8 cellular contexts compared by ENCODE assay signal in the genomic region with DNA sequence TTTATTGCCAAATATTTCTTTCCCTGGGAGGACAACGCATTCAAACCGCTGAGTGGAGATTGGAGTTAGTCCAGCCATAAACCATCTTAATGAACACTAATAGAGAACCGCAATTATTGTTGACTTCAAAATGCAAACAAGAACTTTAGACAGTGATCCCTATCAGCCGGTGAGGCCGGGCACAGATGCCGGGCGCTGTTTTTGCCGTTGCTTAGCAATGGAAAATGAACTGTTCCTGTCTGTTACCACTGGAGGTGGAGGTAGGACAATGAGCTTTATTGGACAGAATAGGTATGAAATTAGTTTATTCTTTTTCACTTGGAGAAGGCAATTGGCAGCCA.
A peak's percentile ranks its signal among the peaks of the same experiment; 100 is the strongest.
DNase-seq lines count a peak whose midpoint lies in the region; ATAC-seq, FAIRE-seq and TF ChIP-seq lines count a peak whose summit lies in the region.

No MANE protein-coding gene starts in this region.

- H2AFZ ChIP-seq in endothelial cell of umbilical vein (ENCODE audit: low read depth, low read length) (peak overlapping the region; percentile 86), trophoblast cell (ENCODE audit: insufficient read depth, low read length, poor library complexity) (no peak overlapping the region)

- H2AK5ac ChIP-seq in trophoblast cell (ENCODE audit: low read length): no peak overlapping the region

- no peaks in the 10 kb centered on the region for H3K9me3 ChIP-seq in endothelial cell of umbilical vein (replicated peaks; ENCODE audit: control insufficient read depth, insufficient read depth, low read length)
- H3K9me3 ChIP-seq in trophoblast cell (ENCODE audit: insufficient read depth, low read depth, low read length): no peaks in the 10 kb centered on the region

- no peak overlapping the region for H3K18ac ChIP-seq in trophoblast cell (ENCODE audit: low read length)

- H4K8ac ChIP-seq in trophoblast cell (ENCODE audit: low read depth, low read length): peak overlapping the region; percentile 63

- no peak for FAIRE-seq in endothelial cell of umbilical vein (lab: Jason Lieb, UNC)

- H3K14ac ChIP-seq in trophoblast cell (ENCODE audit: low read length): peak overlapping the region; percentile 87

- H3K4me2 ChIP-seq in endothelial cell of umbilical vein (ENCODE audit: insufficient read depth, low read length) (peak overlapping the region; percentile 57), trophoblast cell (ENCODE audit: low read length) (peak overlapping the region; percentile 84)

- no peak overlapping the region for H3K23ac ChIP-seq in trophoblast cell (ENCODE audit: low read length)

- CTCF ChIA-PET in endothelial cell of umbilical vein (lab: Charles Lee): interaction anchor here (0.7 to 3.9 kb wide), 56 partner anchors 8 to 1195 kb away, joined by 3 to 49 read pairs (median 4); a partner anchor contains a TSS

- dilution Hi-C loops in endothelial cell of umbilical vein (cut with MboI; ENCODE audit: extremely low pct_ligation_motif_present, low sequenced_read_pairs): no loop called here

- H4K91ac ChIP-seq in trophoblast cell (ENCODE audit: low read depth, low read length): peak overlapping the region; percentile 96

- TF ChIP-seq POLR2A in endothelial cell of umbilical vein (IDR thresholded peaks at IDR 0.05; ENCODE audit: low read depth, low read length): no peak

- H2BK5ac ChIP-seq in trophoblast cell (ENCODE audit: low read depth, low read length, poor library complexity): peak overlapping the region; percentile 86

- peak overlapping the region; percentile 97 for H2BK120ac ChIP-seq in trophoblast cell (ENCODE audit: insufficient read depth, low read length, poor library complexity)

- intact Hi-C loops in endothelial cell of umbilical vein (cut with micrococcal nuclease): loop anchor here (2.0 to 10.0 kb wide), 7 partner anchors 96 to 1196 kb away; no protein-coding TSS in a partner anchor

- H3K4me3 ChIP-seq in endothelial cell of umbilical vein (replicated peaks in 1 of 3; ENCODE audit: insufficient read depth in 1 of 3, low read depth in 1 of 3, low read length in 3 of 3): peak overlapping the region in 2 of 3 experiments; percentile 34 to 49
- H3K4me3 ChIP-seq in trophoblast cell (ENCODE audit: low read depth, low read length): no peak overlapping the region

- H3K36me3 ChIP-seq in endothelial cell of umbilical vein (ENCODE audit: control insufficient read depth in 2 of 2, extremely low read depth in 1 of 2, insufficient read depth in 2 of 2, low read length in 2 of 2): no peaks in the 10 kb centered on the region
- no peaks in the 10 kb centered on the region for H3K36me3 ChIP-seq in trophoblast cell (ENCODE audit: control insufficient read depth in 1 of 2, insufficient read depth in 2 of 2, low read length in 2 of 2)

- no peaks in the 10 kb centered on the region for H4K20me1 ChIP-seq in endothelial cell of umbilical vein (replicated peaks; ENCODE audit: control insufficient read depth, extremely low read depth, insufficient read depth, low read length)

- POLR2A ChIA-PET in endothelial cell of umbilical vein (lab: Charles Lee): no interaction called here

- no CpG with 5 or more reads among the region's 8 CpGs for WGBS in trophoblast cell (ENCODE audit: extremely low coverage, insufficient coverage, insufficient read length)

- H2BK12ac ChIP-seq in trophoblast cell (ENCODE audit: low read length): peak overlapping the region; percentile 91

- peak overlapping the region; percentile 83 for H3K27ac ChIP-seq in endothelial cell of umbilical vein (ENCODE audit: insufficient read depth, low read depth, low read length)
- peak overlapping the region; percentile 84 for H3K27ac ChIP-seq in trophoblast cell (ENCODE audit: low read depth, low read length)

- no peaks in the 10 kb centered on the region for H3K9me1 ChIP-seq in endothelial cell of umbilical vein (replicated peaks; ENCODE audit: control insufficient read depth, extremely low read depth, insufficient read depth, low read length)

- DNase-seq in DMS153 treated with DMSO at 0.1 percent for 48 hours (lab: John Stamatoyannopoulos, UW; ENCODE audit: unreplicated experiment): peak; percentile 80
- DNase-seq in NCI-H526 treated with DMSO at 0.1 percent for 48 hours (lab: John Stamatoyannopoulos, UW): peak; percentile 55
- DNase-seq in endothelial cell of umbilical vein (ENCODE audit: low read depth, low spot score): no peak
- DNase-seq in trophoblast cell: peak; percentile 30 to 66
- no peak for DNase-seq in cerebellum (ENCODE audit: low spot score)
- DNase-seq in T-helper 2 cell: no peak

- H4K12ac ChIP-seq in trophoblast cell (ENCODE audit: low read depth, low read length): no peak overlapping the region

- TF ChIP-seq CTCF in endothelial cell of umbilical vein (IDR thresholded peaks at IDR 0.05; ENCODE audit: extremely low read depth in 1 of 2, insufficient read depth in 1 of 2, low read depth in 1 of 2, low read length in 2 of 2): no peak

- no TSS peak for BruUV-seq in endothelial cell of umbilical vein (replicated peaks; lab: Mats Ljungman, UMichigan)

- H3K27me3 ChIP-seq in endothelial cell of umbilical vein (ENCODE audit: control insufficient read depth in 2 of 2, insufficient read depth in 2 of 2, low read length in 2 of 2) (peaks cover 0 to 9% of the 10 kb centered on the region in 2 experiments), trophoblast cell (ENCODE audit: insufficient read depth, low read length) (no peaks in the 10 kb centered on the region)

- no peaks in the 10 kb centered on the region for H3K79me2 ChIP-seq in endothelial cell of umbilical vein (ENCODE audit: control insufficient read depth, insufficient read depth, low read length)
- H3K79me2 ChIP-seq in trophoblast cell (ENCODE audit: control insufficient read depth, insufficient read depth, low read length, poor library complexity): no peaks in the 10 kb centered on the region

- H3K4me1 ChIP-seq in endothelial cell of umbilical vein (ENCODE audit: control insufficient read depth, extremely low read depth, insufficient read depth, low read length) (peaks cover 9% of the 10 kb centered on the region), trophoblast cell (ENCODE audit: control insufficient read depth in 1 of 2, insufficient read depth in 2 of 2, low read length in 2 of 2) (peaks cover 6 to 9% of the 10 kb centered on the region in 2 experiments)

- H3K4ac ChIP-seq in trophoblast cell (ENCODE audit: low read depth, low read length): peak overlapping the region; percentile 65

- peaks cover 8% of the 10 kb centered on the region for H3K79me1 ChIP-seq in trophoblast cell (ENCODE audit: low read length)

- ATAC-seq in GM19328 (IDR thresholded peaks at IDR 0.05; ENCODE audit: unreplicated experiment) (no peak), GM21529 (IDR thresholded peaks at IDR 0.05; ENCODE audit: unreplicated experiment) (no peak)

- H3K9ac ChIP-seq in endothelial cell of umbilical vein (replicated peaks; ENCODE audit: extremely low read depth, insufficient read depth, low read length): peak overlapping the region; percentile 61
- no peak overlapping the region for H3K9ac ChIP-seq in trophoblast cell (ENCODE audit: low read length)

TF ChIP-seq in endothelial cell of umbilical vein, 7 proteins besides CTCF, POLR2A, EP300 and RAD21:
- TF ChIP-seq FOS (IDR thresholded peaks at IDR 0.05; ENCODE audit: borderline replicate concordance, insufficient read depth, low read length): no peak
- no peak for TF ChIP-seq MYC (IDR thresholded peaks at IDR 0.05; ENCODE audit: low read depth, low read length)
- TF ChIP-seq, protein P1, sequence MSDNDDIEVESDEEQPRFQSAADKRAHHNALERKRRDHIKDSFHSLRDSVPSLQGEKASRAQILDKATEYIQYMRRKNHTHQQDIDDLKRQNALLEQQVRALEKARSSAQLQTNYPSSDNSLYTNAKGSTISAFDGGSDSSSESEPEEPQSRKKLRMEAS (IDR thresholded peaks at IDR 0.05; ENCODE audit: insufficient read depth, insufficient read length): no peak
- TF ChIP-seq POLR2AphosphoS5 (IDR thresholded peaks at IDR 0.05; ENCODE audit: insufficient read depth, low read depth, low read length): no peak
- no peak for TF ChIP-seq JUN (IDR thresholded peaks at IDR 0.05; ENCODE audit: borderline replicate concordance, insufficient read depth, insufficient read length, low read depth)
- TF ChIP-seq EZH2 (IDR thresholded peaks at IDR 0.05; ENCODE audit: borderline replicate concordance, low read depth, low read length, severe bottlenecking): no peak

Comparison
In these comparisons a context has a peak if more than half of its experiments do, and no peak if none do; other contexts are left out.
1. DNase-seq: peak in DMS153 treated with DMSO at 0.1 percent for 48 hours (single experiment), NCI-H526 treated with DMSO at 0.1 percent for 48 hours (single experiment) and trophoblast cell (2 of 2); none in endothelial cell of umbilical vein (single experiment), cerebellum (single experiment) and T-helper 2 cell (0 of 5).